In the genomic region with DNA sequence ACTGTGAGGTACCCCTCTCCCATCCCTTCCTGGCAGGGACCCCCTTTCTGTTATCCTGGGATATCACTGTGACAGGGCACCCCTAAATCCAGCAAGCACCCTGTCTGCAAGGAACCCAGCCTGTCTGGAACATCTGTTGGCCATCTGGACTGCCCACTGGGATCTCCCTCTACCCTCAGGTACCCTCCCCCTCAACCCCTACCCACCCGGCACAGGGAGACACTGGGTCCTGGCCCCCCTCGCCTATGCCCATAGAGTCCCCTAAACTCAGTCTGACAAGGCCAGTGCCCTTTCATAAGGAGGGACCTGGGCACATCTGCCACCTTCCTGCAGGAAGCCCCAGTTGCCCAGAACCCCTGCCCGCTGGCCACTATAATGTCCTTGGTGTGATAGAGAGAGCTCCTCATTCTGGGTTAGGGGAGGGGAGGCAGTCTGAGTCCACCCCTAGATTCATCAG, we compare ENCODE assay signal across 8 cellular contexts. TPM values are rescaled to one million over a fixed set of nuclear protein-coding genes. Genes with fewer than 3 reads are reported as not detected.
A peak's percentile ranks its signal among the peaks of the same experiment; 100 is the strongest.
DNase-seq lines count a peak whose midpoint lies in the region; ATAC-seq and TF ChIP-seq lines count a peak whose summit lies in the region.

No MANE protein-coding gene starts in this region.

- H4K20me1 ChIP-seq in PC-3 (ENCODE audit: low read length) (no peaks in the 10 kb centered on the region), osteoblast (ENCODE audit: insufficient read depth, low read length) (peaks cover 24% of the 10 kb centered on the region)

- BruUV-seq in Calu3 (replicated peaks; lab: Mats Ljungman, UMichigan) (no TSS peak), PC-3 (replicated peaks; lab: Mats Ljungman, UMichigan) (no TSS peak)

- H3K9me3 Mint-ChIP-seq in Calu3 (ENCODE audit: low read depth, unreplicated experiment) (no peaks in the 10 kb centered on the region), endothelial cell (ENCODE audit: unreplicated experiment) (no peaks in the 10 kb centered on the region)

- TF ChIP-seq CTCF in Calu3 (IDR thresholded peaks at IDR 0.05; ENCODE audit: unreplicated experiment) (no peak), PC-3 (conservative IDR thresholded peaks at IDR 0.05; ENCODE audit: low read depth, low read length) (no peak), endothelial cell (IDR thresholded peaks at IDR 0.05; ENCODE audit: unreplicated experiment) (no peak), osteoblast (IDR thresholded peaks at IDR 0.05; ENCODE audit: extremely low read depth, low read depth, low read length) (no peak)

- peaks cover 11% of the 10 kb centered on the region for H3K4me1 ChIP-seq in PC-3 (ENCODE audit: insufficient read depth, low read length)
- H3K4me1 ChIP-seq in osteoblast (ENCODE audit: insufficient read depth, low read length), result peaks cover 10% of the 10 kb centered on the region

- H3K79me2 ChIP-seq in PC-3 (ENCODE audit: low read length) (peaks cover 44% of the 10 kb centered on the region), osteoblast (ENCODE audit: insufficient read depth, low read length) (peaks cover 45% of the 10 kb centered on the region)

- H3K27ac ChIP-seq in PC-3 (ENCODE audit: low read length), result no peak overlapping the region
- H3K27ac ChIP-seq in osteoblast (ENCODE audit: low read depth, low read length), result no peak overlapping the region

- no peaks in the 10 kb centered on the region for H3K9me2 ChIP-seq in PC-3 (replicated peaks; ENCODE audit: low read length)

- no peaks in the 10 kb centered on the region for H3K9me3 ChIP-seq in PC-3 (ENCODE audit: low read length)
- no peaks in the 10 kb centered on the region for H3K9me3 ChIP-seq in osteoblast (ENCODE audit: low read depth, low read length)

- intact Hi-C loops in Calu3 (cut with micrococcal nuclease; ENCODE audit: unreplicated experiment) (no loop called here), PC-3 (cut with micrococcal nuclease) (no loop called here)

- H3K36me3 ChIP-seq in PC-3 (ENCODE audit: low read depth, low read length), result peaks cover 17% of the 10 kb centered on the region
- peaks cover 9% of the 10 kb centered on the region for H3K36me3 ChIP-seq in osteoblast (ENCODE audit: insufficient read depth, low read length)

- H2AFZ ChIP-seq in PC-3 (ENCODE audit: low read length) (no peak overlapping the region), osteoblast (ENCODE audit: low read length) (no peak overlapping the region)

- peak overlapping the region; percentile 69 for H3K4me3 Mint-ChIP-seq in Calu3 (ENCODE audit: low read depth, unreplicated experiment)
- peak overlapping the region; percentile 82 for H3K4me3 Mint-ChIP-seq in endothelial cell (ENCODE audit: unreplicated experiment)

- no peak for DNase-seq in Calu3
- DNase-seq in PC-3, result no peak
- no peak for DNase-seq in endothelial cell (ENCODE audit: low spot score)
- DNase-seq in osteoblast (ENCODE audit: insufficient read length, low spot score, missing footprints), result peak; percentile 73
- no peak for DNase-seq in AG08396 (ENCODE audit: low spot score)

- H3K4me2 ChIP-seq in PC-3 (ENCODE audit: low read length), result peak overlapping the region; percentile 81
- H3K4me2 ChIP-seq in osteoblast (ENCODE audit: insufficient read depth, low read length), result peak overlapping the region; percentile 77

- H3K4me1 Mint-ChIP-seq in Calu3 (ENCODE audit: low read depth, unreplicated experiment) (peaks cover 36% of the 10 kb centered on the region), endothelial cell (ENCODE audit: unreplicated experiment) (peaks cover 20% of the 10 kb centered on the region)

- POLR2A ChIA-PET in PC-3 (lab: Charles Lee; ENCODE audit: unreplicated experiment), result no interaction called here

- H3K27ac Mint-ChIP-seq in Calu3 (ENCODE audit: unreplicated experiment) (peak overlapping the region; percentile 73), endothelial cell (ENCODE audit: unreplicated experiment) (no peak overlapping the region)

- H3K27me3 Mint-ChIP-seq in Calu3 (ENCODE audit: unreplicated experiment), result no peaks in the 10 kb centered on the region
- H3K27me3 Mint-ChIP-seq in endothelial cell (ENCODE audit: unreplicated experiment), result peaks cover 28% of the 10 kb centered on the region

- ATAC-seq in PC-3 (no peak), GM18867 (IDR thresholded peaks at IDR 0.05; ENCODE audit: unreplicated experiment) (no peak), GM19351 (IDR thresholded peaks at IDR 0.05; ENCODE audit: unreplicated experiment) (no peak), GM18511 (IDR thresholded peaks at IDR 0.05; ENCODE audit: unreplicated experiment) (no peak)

- H3K36me3 Mint-ChIP-seq in Calu3 (ENCODE audit: insufficient read depth, unreplicated experiment) (peaks cover 78% of the 10 kb centered on the region), endothelial cell (ENCODE audit: low read depth, unreplicated experiment) (peaks cover 13% of the 10 kb centered on the region)

- CTCF ChIA-PET in Calu3 (lab: Charles Lee), result interaction anchor here (0.8 to 1.3 kb wide), 4 partner anchors 39 to 169 kb away, joined by 3 to 7 read pairs (median 4); partner anchors contain the start of genes CHMP2A, ZNF446 and ZNF584
- CTCF ChIA-PET in PC-3 (lab: Charles Lee), result interaction anchor here (0.6 kb wide), 1 partner anchor 29 kb away, joined by 3 read pairs; the partner anchor contains the start of gene TRIM28

- no peaks in the 10 kb centered on the region for H3F3A ChIP-seq in PC-3 (ENCODE audit: low read length, unreplicated experiment)

- H3K9ac ChIP-seq in PC-3 (ENCODE audit: low read length), result peak overlapping the region; percentile 68

- H3K4me3 ChIP-seq in PC-3 (ENCODE audit: low read length) (peak overlapping the region; percentile 59), osteoblast (ENCODE audit: insufficient read depth, low read length) (peak overlapping the region; percentile 68)

- H3K27me3 ChIP-seq in PC-3 (ENCODE audit: low read length), result no peaks in the 10 kb centered on the region
- H3K27me3 ChIP-seq in osteoblast (ENCODE audit: insufficient read depth, low read length), result no peaks in the 10 kb centered on the region

RNA-seq across cellular contexts. Expression of gene SLC27A5, which starts 2.8 kb away (rescaled TPM):
- total RNA-seq in Calu3 (2022) (3.7 and 5.8 TPM in 2 replicates), PC-3 (2014; rRNA removed) (56.2 and 56.8 TPM in 2 replicates), endothelial cell (ENCODE audit: unreplicated experiment) (4.7 TPM), osteoblast (5.3 and 6.5 TPM in 2 replicates)

RNA-seq across cellular contexts. Expression of gene ZBTB45, which starts 5.0 kb away (rescaled TPM):
- total RNA-seq in Calu3 (2022) (17.7 and 19.6 TPM in 2 replicates), PC-3 (2014; rRNA removed) (14.0 and 19.1 TPM in 2 replicates), endothelial cell (ENCODE audit: unreplicated experiment) (22.2 TPM), osteoblast (6.9 and 8.5 TPM in 2 replicates)

RNA-seq across cellular contexts. Expression of gene TRIM28, which starts 29.3 kb away (rescaled TPM):
- total RNA-seq in Calu3 (2022), result 558 and 582 TPM in 2 replicates
- 1,169 and 1,653 TPM in 2 replicates for total RNA-seq in PC-3 (2014; rRNA removed)
- 457 TPM for total RNA-seq in endothelial cell (ENCODE audit: unreplicated experiment)
- total RNA-seq in osteoblast, result 224 and 248 TPM in 2 replicates

RNA-seq across cellular contexts. Expression of gene ZNF446, which starts 38.4 kb away (rescaled TPM):
- total RNA-seq in Calu3 (2022) (12.7 and 13.9 TPM in 2 replicates), PC-3 (2014; rRNA removed) (8.9 and 13.4 TPM in 2 replicates), endothelial cell (ENCODE audit: unreplicated experiment) (9.9 TPM), osteoblast (14.1 and 18.1 TPM in 2 replicates)

RNA-seq across cellular contexts. Expression of gene CHMP2A, which starts 40.3 kb away (rescaled TPM):
- total RNA-seq in Calu3 (2022), result 168 TPM in 2 replicates
- total RNA-seq in PC-3 (2014; rRNA removed), result 220 and 264 TPM in 2 replicates
- 130 TPM for total RNA-seq in endothelial cell (ENCODE audit: unreplicated experiment)
- 98.1 and 106 TPM in 2 replicates for total RNA-seq in osteoblast
